ENCODE assay signal across 19 cellular contexts in genomic region chr6:156954781-156955180, GRCh38.
DNase-seq lines count a peak whose midpoint lies in the region; ATAC-seq, FAIRE-seq and TF ChIP-seq lines count a peak whose summit lies in the region.
"Had no signal": no experiment of that assay in that cellular context is flagged by ENCODE, and none has a peak within 500 bp of the region (broad histone marks: within the 10 kb centered on the region; RNA-seq: fewer than 3 reads in every experiment).

No MANE protein-coding gene starts in this region.

- intact Hi-C loops in prostate gland (cut with DNase I) (loop anchor here (5.0 to 10.0 kb wide), 3 partner anchors 63 to 392 kb away; no protein-coding TSS in a partner anchor), adrenal gland (cut with DNase I) (loop anchor here in 1 of 2 donors (5.0 kb wide), 1 partner anchor 267 kb away; no protein-coding TSS in a partner anchor)

- WGBS in endodermal cell (ENCODE audit: insufficient coverage in 1 of 2, insufficient read length in 1 of 2), 2 experiments: 95 to 100% methylated on average over 8 to 12 of the region's 12 CpGs
- 93% methylated on average over 12 of the region's 12 CpGs for WGBS in prostate gland
- 96 to 99% (median 98%) methylated on average over 12 of the region's 12 CpGs for WGBS in small intestine, 3 donors
- 93 to 98% (median 97%) methylated on average over 7 to 12 of the region's 12 CpGs for WGBS in adrenal gland, 4 donors

- H3K9ac ChIP-seq in BLaER1 (no peak overlapping the region), endodermal cell (ENCODE audit: extremely low read depth, low read length, poor library complexity, severe bottlenecking) (no peak overlapping the region)

- H3K9me3 Mint-ChIP-seq in IgD-negative memory B cell (no peaks in the 10 kb centered on the region), endodermal cell (no peaks in the 10 kb centered on the region)
- H3K9me3 Mint-ChIP-seq: activated naive CD4-positive, alpha-beta T cell treated with anti-CD3 and anti-CD28 coated beads, Interleukin-2, amount 50 U/mL, for 72 hours; stimulated activated naive CD8-positive, alpha-beta T cell treated with anti-CD3 and anti-CD28 coated beads, Interleukin-15, amount 100 ng/mL, for 72 hours had no signal

- H3K4me3 Mint-ChIP-seq in IgD-negative memory B cell (peak overlapping the region in 2 of 4 donors; percentile 19 to 21), endodermal cell (no peak overlapping the region)
- H3K4me3 Mint-ChIP-seq: stimulated activated naive CD8-positive, alpha-beta T cell treated with anti-CD3 and anti-CD28 coated beads, Interleukin-15, amount 100 ng/mL, for 72 hours had no signal

- FAIRE-seq in small intestine (lab: Jason Lieb, UNC): no peak

- peak overlapping the region in 2 of 3 donors; percentile 39 to 80 for H3K27ac Mint-ChIP-seq in IgD-negative memory B cell
- H3K27ac Mint-ChIP-seq in endodermal cell: peak overlapping the region; percentile 26
- H3K27ac Mint-ChIP-seq: activated naive CD4-positive, alpha-beta T cell treated with anti-CD3 and anti-CD28 coated beads, Interleukin-2, amount 50 U/mL, for 72 hours had no signal

- peaks cover 56% of the 10 kb centered on the region for H3K4me1 ChIP-seq in BLaER1
- peaks cover 8% of the 10 kb centered on the region for H3K4me1 ChIP-seq in endodermal cell (ENCODE audit: control insufficient read depth, insufficient read depth, low read length)
- H3K4me1 ChIP-seq in prostate gland (replicated peaks): peaks cover 21% of the 10 kb centered on the region
- H3K4me1 ChIP-seq in small intestine (ENCODE audit: control insufficient read depth in 2 of 2, insufficient read depth in 1 of 2, low read depth in 1 of 2, low read length in 1 of 2): peaks cover 0 to 13% of the 10 kb centered on the region in 2 donors
- peaks cover 14 to 30% of the 10 kb centered on the region in 2 donors for H3K4me1 ChIP-seq in adrenal gland (replicated peaks in 1 of 2)

- H3K4me2 ChIP-seq in BLaER1: peak overlapping the region; percentile 83

- peaks cover 39 to 65% (median 58%) of the 10 kb centered on the region in 3 donors for H3K4me1 Mint-ChIP-seq in IgD-negative memory B cell
- peaks cover 26% of the 10 kb centered on the region for H3K4me1 Mint-ChIP-seq in endodermal cell

- ATAC-seq in GM21390 (IDR thresholded peaks at IDR 0.05; ENCODE audit: unreplicated experiment): no peak
- ATAC-seq: activated naive CD4-positive, alpha-beta T cell treated with anti-CD3 and anti-CD28 coated beads, Interleukin-2, amount 50 U/mL, for 72 hours; stimulated activated naive CD8-positive, alpha-beta T cell treated with anti-CD3 and anti-CD28 coated beads, Interleukin-15, amount 100 ng/mL, for 72 hours had no signal

- no peak overlapping the region for H3K4me3 ChIP-seq in BLaER1
- H3K4me3 ChIP-seq in endodermal cell (ENCODE audit: low read length): no peak overlapping the region
- no peak overlapping the region for H3K4me3 ChIP-seq in prostate gland
- H3K4me3 ChIP-seq in H7 (ENCODE audit: insufficient read depth, low read depth, low read length): no peak overlapping the region
- no peak overlapping the region for H3K4me3 ChIP-seq in small intestine (ENCODE audit: low read depth in 1 of 2, low read length in 2 of 2)
- no peak overlapping the region for H3K4me3 ChIP-seq in adrenal gland
- H3K4me3 ChIP-seq: dorsolateral prefrontal cortex, esophagus muscularis mucosa, ovary had no signal

- H3K27ac ChIP-seq in BLaER1 (no peak overlapping the region), endodermal cell (ENCODE audit: low read depth, low read length) (no peak overlapping the region), prostate gland (peak overlapping the region; percentile 30 to 46), small intestine (ENCODE audit: low read depth in 1 of 2, low read length in 1 of 2) (no peak overlapping the region), adrenal gland (no peak overlapping the region)
- H3K27ac ChIP-seq: esophagus muscularis mucosa, ovary had no signal

- no peak for DNase-seq in endodermal cell
- no peak for DNase-seq in prostate gland (ENCODE audit: low spot score)
- no peak for DNase-seq in H7
- DNase-seq in small intestine: no peak
- no peak for DNase-seq in adrenal gland
- DNase-seq: dorsolateral prefrontal cortex; head of caudate nucleus; KBM-7; midbrain; NCI-H1092; NCI-H226; ovary; stimulated activated naive CD8-positive, alpha-beta T cell treated with anti-CD3 and anti-CD28 coated beads, Interleukin-15, amount 100 ng/mL, for 72 hours; T1000 had no signal

- H3K9me3 ChIP-seq in BLaER1 (no peaks in the 10 kb centered on the region), endodermal cell (ENCODE audit: control insufficient read depth, low read length) (no peaks in the 10 kb centered on the region), prostate gland (no peaks in the 10 kb centered on the region), small intestine (ENCODE audit: control insufficient read depth, low read depth) (no peaks in the 10 kb centered on the region), adrenal gland (replicated peaks in 1 of 3) (no peaks in the 10 kb centered on the region)
- H3K9me3 ChIP-seq: esophagus muscularis mucosa, ovary had no signal

- H3K27me3 Mint-ChIP-seq in IgD-negative memory B cell: no peaks in the 10 kb centered on the region
- H3K27me3 Mint-ChIP-seq in endodermal cell (ENCODE audit: insufficient read depth): no peaks in the 10 kb centered on the region
- H3K27me3 Mint-ChIP-seq: stimulated activated naive CD8-positive, alpha-beta T cell treated with anti-CD3 and anti-CD28 coated beads, Interleukin-15, amount 100 ng/mL, for 72 hours had no signal

- TF ChIP-seq POLR2A in prostate gland (IDR thresholded peaks at IDR 0.05) (no peak), adrenal gland (IDR thresholded peaks at IDR 0.05) (no peak)

- H3K27me3 ChIP-seq in BLaER1 (no peaks in the 10 kb centered on the region), endodermal cell (ENCODE audit: control insufficient read depth, insufficient read depth, low read length, poor library complexity, severe bottlenecking) (no peaks in the 10 kb centered on the region), prostate gland (replicated peaks; ENCODE audit: insufficient read depth) (no peaks in the 10 kb centered on the region), H7 (ENCODE audit: control insufficient read depth, insufficient read depth, low read length) (no peaks in the 10 kb centered on the region), small intestine (ENCODE audit: control insufficient read depth in 2 of 2, insufficient read depth in 2 of 2, low read length in 2 of 2) (no peaks in the 10 kb centered on the region), adrenal gland (no peaks in the 10 kb centered on the region)
- H3K27me3 ChIP-seq: dorsolateral prefrontal cortex, esophagus muscularis mucosa, ovary had no signal

- H4K20me1 ChIP-seq in BLaER1: peaks cover 94% of the 10 kb centered on the region

- H3K36me3 Mint-ChIP-seq in IgD-negative memory B cell (no peaks in the 10 kb centered on the region), endodermal cell (ENCODE audit: low read depth) (no peaks in the 10 kb centered on the region)
- H3K36me3 Mint-ChIP-seq: activated naive CD4-positive, alpha-beta T cell treated with anti-CD3 and anti-CD28 coated beads, Interleukin-2, amount 50 U/mL, for 72 hours had no signal

- TF ChIP-seq CTCF in endodermal cell (conservative IDR thresholded peaks at IDR 0.05) (no peak), prostate gland (IDR thresholded peaks at IDR 0.05) (no peak), adrenal gland (IDR thresholded peaks at IDR 0.05) (no peak)

- H3K36me3 ChIP-seq in BLaER1 (peaks cover 15% of the 10 kb centered on the region), endodermal cell (ENCODE audit: control insufficient read depth, insufficient read depth, low read length) (no peaks in the 10 kb centered on the region), prostate gland (no peaks in the 10 kb centered on the region), H7 (replicated peaks; ENCODE audit: control insufficient read depth, insufficient read depth, low read length) (no peaks in the 10 kb centered on the region), small intestine (ENCODE audit: control insufficient read depth in 2 of 2, insufficient read depth in 2 of 2, low read length in 2 of 2) (no peaks in the 10 kb centered on the region), adrenal gland (replicated peaks in 1 of 2) (no peaks in the 10 kb centered on the region)
- H3K36me3 ChIP-seq: esophagus muscularis mucosa, ovary had no signal

Comparison
In these comparisons a context has a peak if more than half of its experiments do, and no peak if none do; other contexts are left out.
1. H3K27ac ChIP-seq: peak in prostate gland (2 of 2); none in BLaER1 (single experiment), endodermal cell (single experiment), small intestine (0 of 2) and adrenal gland (0 of 5).